In the genomic region with DNA sequence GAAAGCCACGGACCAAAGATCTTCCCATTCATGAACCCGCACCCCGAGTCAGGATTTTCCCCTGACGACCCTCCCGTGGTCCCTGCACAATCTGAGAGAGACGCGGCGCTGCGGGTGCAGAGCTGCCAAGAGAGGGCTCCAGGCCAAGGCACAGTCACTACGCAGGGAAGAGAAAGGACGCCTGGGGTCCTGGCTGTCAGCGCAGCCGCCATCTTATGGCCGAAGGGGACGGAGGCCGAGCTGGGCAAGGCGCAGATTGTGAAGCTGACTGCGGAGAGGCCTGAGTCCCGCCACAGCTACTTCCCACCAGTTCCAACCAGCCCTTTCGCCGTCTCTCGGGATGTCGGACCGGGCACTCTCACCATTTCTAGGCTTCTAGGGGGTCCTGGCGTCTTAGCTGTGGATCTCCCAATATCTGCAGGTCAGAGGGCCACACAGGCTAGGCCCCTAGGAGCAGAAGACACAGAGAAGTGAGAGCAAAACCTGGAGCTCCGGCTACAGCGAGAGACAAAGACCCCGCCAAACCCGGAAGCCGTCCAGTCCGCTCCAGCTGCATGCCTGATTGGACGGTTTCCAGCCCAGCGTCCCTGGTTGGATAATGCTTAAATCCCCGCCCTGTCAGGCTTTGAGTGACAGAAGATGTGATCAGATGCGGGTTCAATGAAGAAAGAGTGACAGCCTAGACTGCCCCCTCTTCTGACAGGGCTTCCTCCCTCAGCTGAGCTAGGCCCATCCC, we compare ENCODE assay signal across 8 cellular contexts. TPM values are rescaled to one million over a fixed set of nuclear protein-coding genes. Genes with fewer than 3 reads are reported as not detected.
DNase-seq lines count a peak whose midpoint lies in the region; ATAC-seq and TF ChIP-seq lines count a peak whose summit lies in the region.

A gene (minus strand): TSS at position 515 of the 736 bp plus-strand sequence. CDS start 150 bp downstream, at position 365.

- CTCF ChIA-PET in RWPE1 (lab: Yijun Ruan, JAX) = no interaction called here

- no peaks in the 10 kb centered on the region for H3F3A ChIP-seq in GM23338 (replicated peaks; ENCODE audit: low read depth)

- peak within 1 kb of the TSS; percentile 97 for H3K27ac Mint-ChIP-seq in GM23338
- H3K27ac Mint-ChIP-seq in activated T-helper 17 cell treated with anti-CD3 and anti-CD28 coated beads, Interleukin-2, amount 50 U/mL, for 72 hours = peak within 1 kb of the TSS; percentile 92
- H3K27ac Mint-ChIP-seq in natural killer cell = peak within 1 kb of the TSS; percentile 90 to 94

- no peaks in the 10 kb centered on the region; the same call in 2 of the 3 replicates for H3K9me3 Mint-ChIP-seq in GM23338
- H3K9me3 Mint-ChIP-seq in activated T-helper 17 cell treated with anti-CD3 and anti-CD28 coated beads, Interleukin-2, amount 50 U/mL, for 72 hours = no peaks in the 10 kb centered on the region
- H3K9me3 Mint-ChIP-seq in natural killer cell = no peaks in the 10 kb centered on the region

- peak within 1 kb of the TSS; percentile 90 for H3K4me2 ChIP-seq in GM23338

- H3K36me3 ChIP-seq in GM23338 (ENCODE audit: insufficient read depth) = peaks cover 5% of the 10 kb centered on the region; the same call in 1 of the 2 replicates

- POLR2A ChIA-PET in RWPE1 (lab: Yijun Ruan, JAX; ENCODE audit: low non-redundant PET) = interaction anchor here (0.6 to 0.8 kb wide), 2 partner anchors 13 to 30 kb away, joined by 4 to 8 read pairs; no protein-coding TSS in a partner anchor

- H3K79me2 ChIP-seq in GM23338 (replicated peaks; ENCODE audit: insufficient read depth) = peaks cover 29% of the 10 kb centered on the region

- H3K4me1 Mint-ChIP-seq in GM23338 = peaks cover 10% of the 10 kb centered on the region; the same call in 2 of the 3 replicates
- H3K4me1 Mint-ChIP-seq in activated T-helper 17 cell treated with anti-CD3 and anti-CD28 coated beads, Interleukin-2, amount 50 U/mL, for 72 hours = no peaks in the 10 kb centered on the region
- peaks cover 28 to 30% of the 10 kb centered on the region in 2 donors for H3K4me1 Mint-ChIP-seq in natural killer cell

- TF ChIP-seq CTCF in GM23338 (conservative IDR thresholded peaks at IDR 0.05; ENCODE audit: low read depth in 2 of 2) = 0 out of 4 replicates have a peak, but pooled peaks of 1 of the 2 experiments have one; percentile 4
- no peak for TF ChIP-seq CTCF in RWPE1 (conservative IDR thresholded peaks at IDR 0.05; ENCODE audit: low read depth)
- no peak for TF ChIP-seq CTCF in fibroblast of pulmonary artery (IDR thresholded peaks at IDR 0.05; ENCODE audit: low read length, missing control alignments)
- no peak for TF ChIP-seq CTCF in natural killer cell (IDR thresholded peaks at IDR 0.05)

- H3K4me3 Mint-ChIP-seq in GM23338 (peak within 1 kb of the TSS; percentile 97), natural killer cell (peak within 1 kb of the TSS; percentile 96)
- peak within 1 kb of the TSS; percentile 95 for H3K4me3 Mint-ChIP-seq in activated T-helper 17 cell treated with anti-CD3 and anti-CD28 coated beads, Interleukin-2, amount 50 U/mL, for 72 hours

- H3K27ac ChIP-seq in GM23338 (ENCODE audit: low read depth) (peak within 1 kb of the TSS; percentile 77), RWPE1 (peak within 1 kb of the TSS; percentile 84)

- H4K20me1 ChIP-seq in GM23338 (replicated peaks; ENCODE audit: insufficient read depth) = no peaks in the 10 kb centered on the region; the same call in 1 of the 2 replicates

- peak within 1 kb of the TSS; percentile 5 for H2AFZ ChIP-seq in GM23338

- no peaks in the 10 kb centered on the region for H3K27me3 ChIP-seq in GM23338 (ENCODE audit: insufficient read depth)

- intact Hi-C loops in natural killer cell (cut with micrococcal nuclease) = loop anchor here (1.0 to 10.0 kb wide), 3 partner anchors 69 to 262 kb away; a partner anchor contains a TSS

- 0 out of 2 replicates have a peak, but pooled peaks cover 6% of the 10 kb centered on the region for H3K4me1 ChIP-seq in GM23338 (ENCODE audit: insufficient read depth)

- H3K9me2 ChIP-seq in GM23338 (ENCODE audit: insufficient read depth) = no peaks in the 10 kb centered on the region

- H3K27me3 Mint-ChIP-seq in GM23338 (ENCODE audit: insufficient read depth, low read depth, poor library complexity) (peaks cover 2% of the 10 kb centered on the region), natural killer cell (ENCODE audit: low read depth in 2 of 2) (no peaks in the 10 kb centered on the region)
- H3K27me3 Mint-ChIP-seq in activated T-helper 17 cell treated with anti-CD3 and anti-CD28 coated beads, Interleukin-2, amount 50 U/mL, for 72 hours = no peaks in the 10 kb centered on the region

- peak; percentile 98 for ATAC-seq in GM23338
- peak; percentile 97 for ATAC-seq in activated T-helper 17 cell treated with anti-CD3 and anti-CD28 coated beads, Interleukin-2, amount 50 U/mL, for 72 hours (replicated peaks)
- peak; percentile 96 to 97 (median 97) for ATAC-seq in natural killer cell

- H3K4me3 ChIP-seq in GM23338 (peak within 1 kb of the TSS; percentile 60), fibroblast of pulmonary artery (replicated peaks; ENCODE audit: low read depth, low read length) (peak within 1 kb of the TSS; percentile 90)

- peak; percentile 95 for DNase-seq in Daoy (ENCODE audit: low read depth)
- peak; percentile 98 for DNase-seq in GM23338 (ENCODE audit: low spot score)
- DNase-seq in LHCN-M2 (ENCODE audit: low read depth) = peak; percentile 94
- DNase-seq in RWPE1 (ENCODE audit: low spot score) = peak; percentile 82
- DNase-seq in fibroblast of pulmonary artery (ENCODE audit: low read depth) = peak; percentile 94
- peak; percentile 77 for DNase-seq in natural killer cell
- peak; percentile 70 to 86 (median 78) for DNase-seq in stimulated activated naive CD4-positive, alpha-beta T cell (lab: John Stamatoyannopoulos, UW)

- H3K36me3 Mint-ChIP-seq in GM23338 (ENCODE audit: low read depth) = peaks cover 38% of the 10 kb centered on the region
- H3K36me3 Mint-ChIP-seq in activated T-helper 17 cell treated with anti-CD3 and anti-CD28 coated beads, Interleukin-2, amount 50 U/mL, for 72 hours (ENCODE audit: low read depth) = peaks cover 42% of the 10 kb centered on the region
- H3K36me3 Mint-ChIP-seq in natural killer cell = no peaks in the 10 kb centered on the region

TF ChIP-seq in GM23338, 12 proteins besides CTCF, POLR2A, EP300 and RAD21:
- no peak for TF ChIP-seq ZNF331 (CRISPR knock-in tag; IDR thresholded peaks at IDR 0.05; ENCODE audit: low read depth)
- peak; percentile 89 for TF ChIP-seq POLR2AphosphoS5 (IDR thresholded peaks at IDR 0.05; ENCODE audit: low read depth)

RNA-seq across cellular contexts. Expression of the gene that starts here (rescaled TPM):
- 5.3 and 11.3 TPM in 2 replicates for total RNA-seq in Daoy (2014; rRNA removed; shearing (Covaris generic))
- 19.4 and 25.1 TPM in 2 replicates for total RNA-seq in GM23338 (2014; rRNA removed; shearing (Covaris generic))
- 10.0 and 10.3 TPM in 2 replicates for polyA plus RNA-seq in GM23338 (2016; fragmentation: Nextera tagmentation; extraction: Ambion mirVana)
- 8.3 and 8.8 TPM in 2 replicates for total RNA-seq in LHCN-M2 (2014; rRNA removed)
- 1.5 TPM for polyA plus RNA-seq in LHCN-M2 (2012)
- 10 to 100 TPM; 19.1 to 22.9 TPM for total RNA-seq in activated T-helper 17 cell treated with anti-CD3 and anti-CD28 coated beads, Interleukin-2, amount 50 U/mL, for 72 hours
- 10 to 100 TPM in 1 of 3 donors, 1 to 10 TPM in 2; 7.9 to 16.9 (median 9.5) TPM for total RNA-seq in natural killer cell

Comparison
In these comparisons a context has a peak if more than half of its experiments do, and no peak if none do; other contexts are left out.
1. Peak in every context shown above with its lines: DNase-seq, ATAC-seq, H3K4me3 ChIP-seq and H3K27ac ChIP-seq.